Comparison of ENCODE assay signal across 7 cellular contexts in the genomic region with DNA sequence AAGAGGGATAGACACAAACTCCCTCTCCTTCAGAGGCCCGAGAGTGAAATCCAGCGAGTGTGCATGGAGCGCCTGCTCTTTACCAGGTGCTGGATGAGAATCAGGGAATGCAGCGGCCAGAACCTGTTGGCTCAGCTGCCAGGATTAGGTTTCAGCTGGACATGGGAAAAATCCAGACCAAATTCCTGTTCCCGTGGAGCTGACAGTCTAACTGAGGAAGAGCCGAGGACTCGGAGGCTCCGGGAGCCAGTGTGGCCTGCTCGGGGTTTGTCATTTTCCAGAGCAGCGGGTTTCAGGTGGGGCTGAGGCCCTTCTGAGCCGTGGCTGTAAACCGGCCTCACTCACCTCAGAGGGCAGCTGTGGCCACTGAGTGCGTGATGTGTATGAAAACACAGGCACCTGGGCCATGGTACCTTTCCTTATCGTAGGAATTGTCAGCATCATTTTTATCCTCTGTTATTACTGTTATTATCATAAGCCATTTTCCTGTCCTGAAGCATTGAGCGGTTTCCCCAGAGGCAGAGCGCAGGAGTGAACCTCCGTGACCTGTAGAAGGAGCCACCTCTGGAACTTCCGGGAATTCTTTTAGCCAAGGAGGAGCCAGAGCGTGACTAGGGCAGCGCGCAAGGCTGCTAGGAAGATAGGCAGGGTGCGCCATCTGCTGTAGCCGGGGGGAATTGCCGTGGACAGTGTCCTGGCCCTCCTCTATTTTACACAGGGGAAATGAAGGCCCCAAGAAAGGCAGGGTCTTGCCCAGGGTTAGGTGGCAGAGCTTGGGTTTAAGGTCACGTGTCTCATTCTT. TPM values are rescaled to one million over a fixed set of nuclear protein-coding genes. Genes with fewer than 3 reads are reported as not detected.
DNase-seq lines count a peak whose midpoint lies in the region; ATAC-seq and TF ChIP-seq lines count a peak whose summit lies in the region.

No MANE protein-coding gene starts in this region.

- no peaks in the 10 kb centered on the region for H3K27me3 Mint-ChIP-seq in chondrocyte (ENCODE audit: low read depth)

- peak overlapping the region; percentile 78 for H3K27ac ChIP-seq in layer of hippocampus (ENCODE audit: low read depth, low read length)

- no peak for TF ChIP-seq POLR2A in GM18505 (IDR thresholded peaks at IDR 0.05; ENCODE audit: borderline replicate concordance, extremely low read depth, insufficient read depth, insufficient read length)

- DNase-seq in NCI-H345 treated with DMSO at 0.1 percent for 48 hours (lab: John Stamatoyannopoulos, UW; ENCODE audit: unreplicated experiment) = peak; percentile 63
- DNase-seq in activated CD4-positive, alpha-beta T cell treated with anti-CD3 and anti-CD28 coated beads for 24 hours (ENCODE audit: low read depth in 2 of 2) = peak; percentile 81 to 84
- no peak for DNase-seq in chondrocyte (ENCODE audit: low spot score)
- peak; percentile 65 to 80 (median 74) for DNase-seq in stimulated activated CD4-positive, alpha-beta T cell treated with anti-CD3 and anti-CD28 coated beads, Interleukin-1b, Interleukin-23, amount 100 ng/mL, for 24 hours (ENCODE audit: low read depth in 4 of 4, low spot score in 1 of 4)

- peaks cover 6% of the 10 kb centered on the region for H3K36me3 Mint-ChIP-seq in chondrocyte (ENCODE audit: low read depth)

- peak overlapping the region; percentile 58 for H3K27ac Mint-ChIP-seq in chondrocyte (ENCODE audit: unreplicated experiment)

- peak; percentile 95 for TF ChIP-seq CTCF in chondrocyte (IDR thresholded peaks at IDR 0.05)

- H3K27me3 ChIP-seq in layer of hippocampus (ENCODE audit: control insufficient read depth, insufficient read depth, low read length) = no peaks in the 10 kb centered on the region

- H3K4me3 Mint-ChIP-seq in chondrocyte (ENCODE audit: unreplicated experiment) = peak overlapping the region; percentile 62

- no peaks in the 10 kb centered on the region for H3K9me3 Mint-ChIP-seq in chondrocyte (ENCODE audit: low read depth)

- H3K4me1 Mint-ChIP-seq in chondrocyte (ENCODE audit: low read depth) = peaks cover 15% of the 10 kb centered on the region

- ATAC-seq in GM18505 (IDR thresholded peaks at IDR 0.05; ENCODE audit: unreplicated experiment) (peak; percentile 80), HG03175 (IDR thresholded peaks at IDR 0.05; ENCODE audit: unreplicated experiment) (peak; percentile 85)

RNA-seq across cellular contexts. Expression of a gene that starts 27.3 kb away (rescaled TPM):
- total RNA-seq in chondrocyte = 20.3 to 29.3 TPM (median 26.1 TPM) in 3 replicates

RNA-seq across cellular contexts. Expression of a gene that starts 41.8 kb away (rescaled TPM):
- 10.6 to 12.1 TPM (median 11.4 TPM) in 3 replicates for total RNA-seq in chondrocyte
